ENCODE assay signal across 12 cellular contexts in genomic region chr3:178968996-178969700, GRCh38.
DNase-seq lines count a peak whose midpoint lies in the region; ATAC-seq, FAIRE-seq and TF ChIP-seq lines count a peak whose summit lies in the region.
"Had no signal": no experiment of that assay in that cellular context is flagged by ENCODE, and none has a peak within 500 bp of the region (broad histone marks: within the 10 kb centered on the region; RNA-seq: fewer than 3 reads in every experiment).

No MANE protein-coding gene starts in this region.

- DNase-seq in NOMO-1 treated with DMSO at 0.1 percent for 48 hours (lab: John Stamatoyannopoulos, UW; ENCODE audit: unreplicated experiment): peak; percentile 85
- DNase-seq in AG20443 (ENCODE audit: low spot score): no peak
- no peak for DNase-seq in frontal cortex (ENCODE audit: low spot score in 2 of 2)
- DNase-seq in tibial nerve (ENCODE audit: low spot score in 2 of 2): no peak
- DNase-seq in activated naive CD4-positive, alpha-beta T cell treated with Interleukin-2 at 50 U/mL for 16 hours: no peak
- DNase-seq: effector memory CD4-positive, alpha-beta T cell; hypothalamus had no signal

- TF ChIP-seq EP300 in tibial nerve (IDR thresholded peaks at IDR 0.05): no peak

- FAIRE-seq in frontal cortex (lab: Jason Lieb, UNC): no peak

- peaks cover 0 to 4% (median 0%) of the 10 kb centered on the region in 3 donors for H3K36me3 ChIP-seq in tibial nerve
- H3K36me3 ChIP-seq: thoracic aorta had no signal

- peak; percentile 76 for ATAC-seq in GM18499 (IDR thresholded peaks at IDR 0.05; ENCODE audit: insufficient read depth, unreplicated experiment)
- peak; percentile 91 for ATAC-seq in GM21367 (IDR thresholded peaks at IDR 0.05; ENCODE audit: unreplicated experiment)
- peak; percentile 72 for ATAC-seq in HG03060 (IDR thresholded peaks at IDR 0.05; ENCODE audit: low read depth, unreplicated experiment)
- ATAC-seq: Panc1 had no signal

- H3K9me3 ChIP-seq in tibial nerve: peaks cover 0 to 10% (median 0%) of the 10 kb centered on the region in 4 donors

- peaks cover 0 to 17% (median 5%) of the 10 kb centered on the region in 4 donors for H3K4me1 ChIP-seq in tibial nerve

- H3K4me3 ChIP-seq in tibial nerve: no peak overlapping the region
- H3K4me3 ChIP-seq: thoracic aorta had no signal

- H3K27me3 ChIP-seq in tibial nerve: no peaks in the 10 kb centered on the region

- H3K27ac ChIP-seq in tibial nerve: no peak overlapping the region
- H3K27ac ChIP-seq: thoracic aorta had no signal

- no peak for TF ChIP-seq POLR2A in tibial nerve (IDR thresholded peaks at IDR 0.05)

- 75% methylated on average over 5 of the region's 5 CpGs for WGBS in tibial nerve, 2 donors

- TF ChIP-seq CTCF in tibial nerve (IDR thresholded peaks at IDR 0.05): no peak
